34 cellular contexts compared by ENCODE assay signal in genomic region chr11:129109701-129110100, GRCh38.
"Had no signal": no experiment of that assay in that cellular context is flagged by ENCODE, and none has a peak within 500 bp of the region (broad histone marks: within the 10 kb centered on the region; RNA-seq: fewer than 3 reads in every experiment).

No MANE protein-coding gene starts in this region.

- FAIRE-seq: astrocyte, TTC549 had no signal

- H3K36me3 ChIP-seq: adrenal gland, brain microvascular endothelial cell, breast epithelium had no signal

- H3K27me3 ChIP-seq: adrenal gland, body of pancreas, brain microvascular endothelial cell, breast epithelium had no signal

- ATAC-seq: activated CD8-positive, alpha-beta T cell treated with anti-CD3 and anti-CD28 coated beads for 36 hours; activated naive CD4-positive, alpha-beta T cell treated with anti-CD3 and anti-CD28 coated beads, Interleukin-2, amount 50 U/mL, for 72 hours; activated T-cell treated with anti-CD3 and anti-CD28 coated beads, Interleukin-2, amount 50 U/mL, for 4 hours; activated T-cell treated with anti-CD3 and anti-CD28 coated beads, Interleukin-2, amount 50 U/mL, for 72 hours; activated T-helper 17 cell treated with anti-CD3 and anti-CD28 coated beads, Interleukin-2, amount 50 U/mL, for 72 hours; body of pancreas had no signal

- H3K27ac ChIP-seq: adrenal gland, body of pancreas, brain microvascular endothelial cell, breast epithelium, VCaP had no signal

- DNase-seq: activated B cell treated with CpG ODN at 0.5 μM for 24 hours; activated CD4-positive, alpha-beta memory T cell treated with anti-CD3 and anti-CD28 coated beads for 36 hours; activated CD4-positive, alpha-beta T cell treated with anti-CD3 and anti-CD28 coated beads for 4 hours; activated CD4-positive, alpha-beta T cell treated with anti-CD3 and anti-CD28 coated beads, Interleukin-2, amount 10 ng/mL, durations not matched to agents 24 days and 14 days; activated CD4-positive, alpha-beta T cell treated with anti-CD3 and anti-CD28 coated beads, Interleukin-2, amount 50 U/mL, for 1 hour; activated CD4-positive, alpha-beta T cell treated with anti-CD3 and anti-CD28 coated beads, Interleukin-2, amount 50 U/mL, for 4 hours; activated CD4-positive, CD25-positive, alpha-beta regulatory T cell treated with anti-CD3 and anti-CD28 coated beads, Interleukin-2, amount 50 U/mL, for 72 hours; activated CD8-positive, alpha-beta memory T cell treated with anti-CD3 and anti-CD28 coated beads, Interleukin-2, amount 50 U/mL, for 4 hours; activated CD8-positive, alpha-beta T cell treated with anti-CD3 and anti-CD28 coated beads for 36 hours; activated effector memory CD4-positive, alpha-beta T cell treated with anti-CD3 and anti-CD28 coated beads, Interleukin-2, amount 50 U/mL, for 16 hours; activated gamma-delta T cell treated with Interleukin-2 at 50 U/mL for 16 hours; activated naive CD4-positive, alpha-beta T cell; activated naive CD4-positive, alpha-beta T cell treated with anti-CD3 and anti-CD28 coated beads for 36 hours; activated naive CD4-positive, alpha-beta T cell treated with anti-CD3 and anti-CD28 coated beads, Interleukin-2, amount 50 U/mL, for 16 hours; activated naive CD8-positive, alpha-beta T cell treated with anti-CD3 and anti-CD28 coated beads for 36 hours; activated T-cell treated with anti-CD3 and anti-CD28 coated beads for 4 hours; activated T-cell treated with anti-CD3 and anti-CD28 coated beads, Interleukin-2, amount 50 U/mL, for 1 hour; activated T-cell treated with anti-CD3 and anti-CD28 coated beads, Interleukin-2, amount 50 U/mL, for 4 hours; activated T-cell treated with anti-CD3 and anti-CD28 coated beads, Interleukin-2, amount 50 U/mL, for 72 hours; adrenal gland; amniotic stem cell; aorta; body of pancreas; brain microvascular endothelial cell; central memory CD4-positive, alpha-beta T cell; T-helper 1 cell; T-helper 2 cell; T-helper 9 cell had no signal

- H3K4me1 ChIP-seq: adrenal gland, body of pancreas, breast epithelium had no signal

- H3K4me3 ChIP-seq: adrenal gland, body of pancreas, breast epithelium had no signal
